ENCODE assay signal across 8 cellular contexts in genomic region chr1:21607549-21608529, GRCh38.
A peak's percentile ranks its signal among the peaks of the same experiment; 100 is the strongest.
DNase-seq lines count a peak whose midpoint lies in the region; ATAC-seq and TF ChIP-seq lines count a peak whose summit lies in the region.

No MANE protein-coding gene starts in this region.

- intact Hi-C loops in vagina (cut with DNase I) = no loop called here

- H3K27ac ChIP-seq in AG04450 (ENCODE audit: low read depth, low read length) (no peak overlapping the region), parathyroid adenoma (no peak overlapping the region), vagina (no peak overlapping the region)

- CTCF ChIA-PET in AG04450 (lab: Charles Lee) = no interaction called here

- H2AFZ ChIP-seq in parathyroid adenoma = no peak overlapping the region

- DNase-seq in AG04450 (ENCODE audit: low read depth, low spot score) (peak; percentile 18), MG63 (peak; percentile 38), glomerular visceral epithelial cell (ENCODE audit: extremely low spot score) (peak; percentile 12), vagina (ENCODE audit: extremely low spot score in 2 of 2) (no peak)
- DNase-seq in activated CD8-positive, alpha-beta memory T cell treated with anti-CD3 and anti-CD28 coated beads, Interleukin-2, amount 50 U/mL, for 4 hours = peak; percentile 21

- no peak overlapping the region for H3K4me3 ChIP-seq in AG04450 (ENCODE audit: low read depth, low read length)
- H3K4me3 ChIP-seq in MG63 = no peak overlapping the region
- H3K4me3 ChIP-seq in parathyroid adenoma (ENCODE audit: low read depth, low read length) = no peak overlapping the region
- H3K4me3 ChIP-seq in vagina = no peak overlapping the region

- POLR2A ChIA-PET in AG04450 (lab: Yijun Ruan, JAX) = interaction anchor here (0.5 kb wide), 1 partner anchor 389 kb away, joined by 3 read pairs; no protein-coding TSS in a partner anchor

- H3K9me3 ChIP-seq in AG04450 (ENCODE audit: control insufficient read depth, insufficient read depth, low read length) (no peaks in the 10 kb centered on the region; the same call in 1 of the 2 replicates), MG63 (no peaks in the 10 kb centered on the region), parathyroid adenoma (ENCODE audit: control insufficient read depth, low read length) (no peaks in the 10 kb centered on the region), vagina (no peaks in the 10 kb centered on the region)

- H3K27me3 ChIP-seq in AG04450 (ENCODE audit: control insufficient read depth, insufficient read depth, low read length) (peaks cover 20% of the 10 kb centered on the region), MG63 (no peaks in the 10 kb centered on the region), parathyroid adenoma (ENCODE audit: control insufficient read depth, insufficient read depth, low read length) (no peaks in the 10 kb centered on the region), vagina (no peaks in the 10 kb centered on the region)

- no peak for TF ChIP-seq POLR2A in vagina (IDR thresholded peaks at IDR 0.05)

- no peak overlapping the region for H3K9ac ChIP-seq in parathyroid adenoma

- TF ChIP-seq CTCF in AG04450 (IDR thresholded peaks at IDR 0.05; ENCODE audit: low read depth, low read length) (no peak), parathyroid adenoma (IDR thresholded peaks at IDR 0.05) (no peak), vagina (IDR thresholded peaks at IDR 0.05) (no peak)

- H3K4me2 ChIP-seq in parathyroid adenoma (ENCODE audit: low read length) = peak overlapping the region; percentile 33

- H3K4me1 ChIP-seq in parathyroid adenoma (peaks cover 2% of the 10 kb centered on the region), vagina (no peaks in the 10 kb centered on the region)

- H3K79me2 ChIP-seq in parathyroid adenoma = no peaks in the 10 kb centered on the region

- H3K36me3 ChIP-seq in MG63 (no peaks in the 10 kb centered on the region), parathyroid adenoma (ENCODE audit: control insufficient read depth, insufficient read depth, low read length) (no peaks in the 10 kb centered on the region), vagina (no peaks in the 10 kb centered on the region)

- ATAC-seq in GM19438 (IDR thresholded peaks at IDR 0.05; ENCODE audit: low read depth, unreplicated experiment) (peak; percentile 86), GM19397 (IDR thresholded peaks at IDR 0.05; ENCODE audit: unreplicated experiment) (no peak)

Comparison
In these comparisons a context has a peak if more than half of its experiments do, and no peak if none do; other contexts are left out.
1. DNase-seq: peak in AG04450 (single experiment), MG63 (single experiment), activated CD8-positive, alpha-beta memory T cell treated with anti-CD3 and anti-CD28 coated beads, Interleukin-2, amount 50 U/mL, for 4 hours (single experiment) and glomerular visceral epithelial cell (single experiment); none in vagina (0 of 2).